In genomic region chr11:17927041-17927440, GRCh38 we compare ENCODE assay signal across 22 cellular contexts.
"Had no signal": no experiment of that assay in that cellular context is flagged by ENCODE, and none has a peak within 500 bp of the region (broad histone marks: within the 10 kb centered on the region; RNA-seq: fewer than 3 reads in every experiment).

No MANE protein-coding gene starts in this region.

- H2AFZ ChIP-seq: neural progenitor cell had no signal

- H3K9ac ChIP-seq: neural progenitor cell had no signal

- H3K27ac ChIP-seq: epithelial cell of prostate, heart right ventricle, neural progenitor cell, ovary, psoas muscle, tibial artery, upper lobe of right lung had no signal

- H3K27me3 ChIP-seq: gastrocnemius medialis, heart right ventricle, neural progenitor cell, ovary, spleen, tibial artery, upper lobe of right lung had no signal

- H3K9me3 ChIP-seq: gastrocnemius medialis, heart right ventricle, mucosa of descending colon, ovary, psoas muscle, spleen, tibial artery, upper lobe of right lung had no signal

- H3K4me3 ChIP-seq: gastrocnemius medialis, heart right ventricle, mucosa of descending colon, neural progenitor cell, ovary, psoas muscle, spleen, tibial artery, upper lobe of right lung had no signal

- DNase-seq: central memory CD4-positive, alpha-beta T cell; effector memory CD8-positive, alpha-beta T cell; heart right ventricle; hypothalamus; kidney glomerular epithelial cell; mammary epithelial cell; mucosa of descending colon; naive thymus-derived CD8-positive, alpha-beta T cell; nucleus accumbens; ovary; psoas muscle; retina; spleen; stimulated activated CD4-positive, alpha-beta T cell treated with anti-CD3 and anti-CD28 coated beads, Interleukin-15, amount 100 ng/mL, for 24 hours; stimulated activated CD4-positive, alpha-beta T cell treated with anti-CD3 and anti-CD28 coated beads, Interleukin-1b, Interleukin-23, amount 100 ng/mL, for 48 hours; stimulated activated CD4-positive, alpha-beta T cell treated with anti-CD3 and anti-CD28 coated beads, Interleukin-4, amount 100 ng/mL, for 24 hours; tibial artery; upper lobe of right lung had no signal

- ATAC-seq: effector memory CD8-positive, alpha-beta T cell; heart right ventricle; mucosa of descending colon; naive thymus-derived CD8-positive, alpha-beta T cell; stimulated activated memory B cell treated with anti-CD40 and anti-IgM and Interleukin-4, amounts not matched to agents 10 μg/mL and 1 μg/mL and 100 μg/mL, for 72 hours; upper lobe of right lung had no signal

- H3K36me3 ChIP-seq: gastrocnemius medialis, neural progenitor cell, ovary, upper lobe of right lung had no signal

- H3K4me2 ChIP-seq: neural progenitor cell had no signal
